16 cellular contexts compared by ENCODE assay signal in genomic region chr20:18728867-18729224, GRCh38.
DNase-seq lines count a peak whose midpoint lies in the region; ATAC-seq and TF ChIP-seq lines count a peak whose summit lies in the region.
"Had no signal": no experiment of that assay in that cellular context is flagged by ENCODE, and none has a peak within 500 bp of the region (broad histone marks: within the 10 kb centered on the region; RNA-seq: fewer than 3 reads in every experiment).

No MANE protein-coding gene starts in this region.

- ATAC-seq in GM19455 (IDR thresholded peaks at IDR 0.05; ENCODE audit: unreplicated experiment) (peak; percentile 31), HG02852 (IDR thresholded peaks at IDR 0.05; ENCODE audit: unreplicated experiment) (peak; percentile 40), HG03469 (IDR thresholded peaks at IDR 0.05; ENCODE audit: unreplicated experiment) (peak; percentile 24)
- ATAC-seq: activated CD4-positive, alpha-beta T cell treated with anti-CD3 and anti-CD28 coated beads for 36 hours had no signal

- no peaks in the 10 kb centered on the region for H3K36me3 ChIP-seq in GM06990 (ENCODE audit: control insufficient read depth, insufficient read depth, low read length)
- H3K36me3 ChIP-seq: SJSA1 had no signal

- DNase-seq in GM06990 (ENCODE audit: extremely low read depth, insufficient read length) (peak; percentile 25), NCI-H524 treated with DMSO at 0.1 percent for 48 hours (lab: John Stamatoyannopoulos, UW) (no peak), NK-92 (lab: John Stamatoyannopoulos, UW; ENCODE audit: unreplicated experiment) (no peak), NCI-H526 treated with DMSO at 0.1 percent for 48 hours (lab: John Stamatoyannopoulos, UW) (no peak)
- DNase-seq in stimulated activated CD4-positive, alpha-beta T cell treated with anti-CD3 and anti-CD28 coated beads, Interleukin-4, amount 100 ng/mL, for 4 hours, result no peak
- DNase-seq: activated CD4-positive, alpha-beta T cell treated with anti-CD3 and anti-CD28 coated beads for 36 hours; activated naive CD8-positive, alpha-beta T cell treated with anti-CD3 and anti-CD28 coated beads, Interleukin-2, amount 10 ng/mL, durations not matched to agents 7 days and 5 days; DMS79; effector CD4-positive, alpha-beta T cell; head of caudate nucleus; stimulated activated CD4-positive, alpha-beta T cell treated with anti-CD3 and anti-CD28 coated beads, Interleukin-4, amount 100 ng/mL, for 24 hours; testis had no signal

- H3K4me3 ChIP-seq in GM06990 (replicated peaks; ENCODE audit: low read depth, low read length), result 0 out of 2 replicates have a peak overlapping the region, but pooled peaks have one; percentile 7
- H3K4me3 ChIP-seq: SJSA1, testis had no signal

- no peaks in the 10 kb centered on the region for H3K27me3 ChIP-seq in GM06990 (replicated peaks; ENCODE audit: control insufficient read depth, insufficient read depth, low read length)
- H3K27me3 ChIP-seq: SJSA1, testis had no signal

- no peak for TF ChIP-seq CTCF in GM06990 (IDR thresholded peaks at IDR 0.05; ENCODE audit: insufficient read depth, low read length, poor library complexity, severe bottlenecking)
